Comparison of ENCODE assay signal across 19 cellular contexts in the genomic region with DNA sequence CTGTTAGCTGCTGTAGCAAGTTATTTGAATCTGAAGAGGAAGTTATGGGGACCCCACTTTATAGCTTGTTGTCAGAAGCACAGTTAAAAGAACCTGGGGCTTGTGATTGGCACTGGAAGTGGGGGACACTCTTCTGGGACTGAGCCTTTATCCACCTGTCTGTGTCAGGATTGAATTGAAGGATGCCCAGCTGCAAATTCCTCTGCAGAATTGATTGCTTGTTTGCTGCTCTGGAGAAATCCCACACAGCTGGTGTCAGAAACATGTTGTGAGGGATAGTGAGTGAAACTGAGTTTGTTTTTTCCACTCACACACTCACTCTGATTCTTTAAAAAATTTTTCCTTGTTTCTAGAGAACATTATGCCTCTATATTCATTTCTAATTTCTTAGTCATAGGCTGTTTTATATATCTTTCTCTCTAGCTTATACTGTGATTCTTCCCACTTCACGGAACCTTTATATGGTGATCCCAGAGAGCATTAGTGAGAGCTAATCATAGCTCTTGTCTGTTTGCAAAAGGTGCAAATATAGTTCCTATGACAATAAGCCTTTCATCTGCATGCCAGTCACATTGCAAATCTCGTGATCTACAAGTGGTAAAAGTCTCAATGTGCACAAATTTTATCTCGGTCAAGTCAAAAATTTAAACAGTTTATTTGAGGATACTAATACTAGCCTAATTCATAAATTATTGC.
DNase-seq lines count a peak whose midpoint lies in the region; ATAC-seq lines count a peak whose summit lies in the region.
"Had no signal": no experiment of that assay in that cellular context is flagged by ENCODE, and none has a peak within 500 bp of the region (broad histone marks: within the 10 kb centered on the region; RNA-seq: fewer than 3 reads in every experiment).

No MANE protein-coding gene starts in this region.

- peak; percentile 45 for DNase-seq in Ammon's horn (ENCODE audit: low spot score)
- DNase-seq in hippocampal formation (lab: John Stamatoyannopoulos, UW): peak; percentile 26 to 41
- peak in 4 of 49 donors; percentile 16 to 44 (median 34) for DNase-seq in substantia nigra (lab: John Stamatoyannopoulos, UW)
- no peak for DNase-seq in DMS 273 treated with DMSO at 0.1 percent for 48 hours (lab: John Stamatoyannopoulos, UW)
- no peak for DNase-seq in T-helper 2 cell
- DNase-seq: Calu3; CD8-positive, alpha-beta T cell; DMS53; DND-41; EL; GM23248; HCEC 1CT had no signal

- ATAC-seq in GM19397 (IDR thresholded peaks at IDR 0.05; ENCODE audit: unreplicated experiment) (no peak), HG03432 (IDR thresholded peaks at IDR 0.05; ENCODE audit: unreplicated experiment) (no peak)
- ATAC-seq: CD8-positive, alpha-beta T cell; GM12878 had no signal

- H3K27ac ChIP-seq in cingulate gyrus (ENCODE audit: low read depth, low read length) (peak overlapping the region; percentile 89), substantia nigra (ENCODE audit: low read depth, low read length, poor library complexity, severe bottlenecking) (peak overlapping the region; percentile 83)
- H3K27ac ChIP-seq: 22Rv1; BLaER1 treated with 17β-estradiol and CSF1 and Interleukin-3, amounts not matched to agents 10 nM and 100 nM; GM23248; HL-60 had no signal

Comparison
In these comparisons a context has a peak if more than half of its experiments do, and no peak if none do; other contexts are left out.
1. DNase-seq: peak in Ammon's horn (single experiment) and hippocampal formation (2 of 2); none in DMS 273 treated with DMSO at 0.1 percent for 48 hours (single experiment) and T-helper 2 cell (0 of 5).